8 cellular contexts compared by ENCODE assay signal in the genomic region with DNA sequence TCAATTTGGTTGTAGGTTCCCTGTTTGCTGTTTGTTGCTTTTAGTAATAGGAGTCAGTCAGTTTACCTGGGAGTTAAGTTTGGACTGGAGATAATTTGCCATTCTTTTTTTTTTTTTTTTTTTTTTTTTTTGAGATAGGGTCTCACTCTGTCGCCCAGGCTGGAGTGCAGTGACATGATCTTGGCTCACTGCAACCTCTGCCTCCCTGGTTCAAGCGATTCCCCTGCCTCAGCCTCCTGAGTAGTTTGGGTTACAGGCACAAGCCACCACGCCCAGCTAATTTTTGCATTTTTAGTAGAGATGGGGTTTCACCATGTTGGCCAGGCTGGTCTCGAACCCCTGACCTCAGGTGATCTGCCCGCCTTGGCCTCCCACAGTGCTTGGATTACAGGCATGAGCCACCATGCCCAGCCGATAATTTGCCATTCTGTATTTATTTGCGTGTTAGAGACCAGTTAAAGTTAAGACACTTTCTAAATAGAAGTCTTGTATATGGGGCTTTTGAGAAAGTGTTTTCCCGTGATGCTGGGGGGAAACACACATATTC. TPM values are rescaled to one million over a fixed set of nuclear protein-coding genes. Genes with fewer than 3 reads are reported as not detected.
DNase-seq lines count a peak whose midpoint lies in the region; TF ChIP-seq lines count a peak whose summit lies in the region.
"Not testable (repeated sequence)": the region's sequence is repeated elsewhere in the genome, so short reads cannot be mapped to it uniquely, and the experiment has no call there.

No MANE protein-coding gene starts in this region.

- peak overlapping the region; percentile 87 for H3K4me2 ChIP-seq in Loucy (ENCODE audit: low read depth, low read length, poor library complexity, severe bottlenecking)

- H3K4me3 ChIP-seq in CD8-positive, alpha-beta memory T cell (ENCODE audit: low read length) = peak overlapping the region; percentile 69
- H3K4me3 ChIP-seq in Loucy (ENCODE audit: low read length, poor library complexity, severe bottlenecking) = peak overlapping the region; percentile 95
- peak overlapping the region; percentile 98 for H3K4me3 ChIP-seq in brain microvascular endothelial cell (ENCODE audit: low read depth, low read length)
- H3K4me3 ChIP-seq in fibroblast of mammary gland (ENCODE audit: control insufficient read depth, low read depth, low read length) = peak overlapping the region; percentile 97
- H3K4me3 ChIP-seq in sigmoid colon = peak overlapping the region; percentile 86 to 100 (median 100)
- peak overlapping the region; percentile 95 to 97 for H3K4me3 ChIP-seq in uterus

- H3K36me3 ChIP-seq in CD8-positive, alpha-beta memory T cell (ENCODE audit: insufficient read depth, low read length) = peaks cover 30% of the 10 kb centered on the region
- peaks cover 43% of the 10 kb centered on the region; the same call in 1 of the 2 replicates for H3K36me3 ChIP-seq in Loucy (ENCODE audit: insufficient read depth, low read length)
- peaks cover 64% of the 10 kb centered on the region for H3K36me3 ChIP-seq in brain microvascular endothelial cell (replicated peaks)
- peaks cover 29 to 48% (median 37%) of the 10 kb centered on the region in 4 donors for H3K36me3 ChIP-seq in sigmoid colon
- not testable (repeated sequence) for H3K36me3 ChIP-seq in uterus

- 63 to 80% methylated on average over 8 of the region's 8 CpGs for WGBS in sigmoid colon, 2 donors

- H3K27me3 Mint-ChIP-seq in CD8-positive, alpha-beta memory T cell; activated CD4-positive, alpha-beta memory T cell treated with anti-CD3 and anti-CD28 coated beads, Interleukin-2, amount 10 ng/mL, durations not matched to agents 7 days and 5 days; mesothelial cell of epicardium (ENCODE audit: low read depth): not testable (repeated sequence)

- peak overlapping the region; percentile 88 to 99 (median 98) for H3K27ac Mint-ChIP-seq in CD8-positive, alpha-beta memory T cell
- H3K27ac Mint-ChIP-seq in activated CD4-positive, alpha-beta memory T cell treated with anti-CD3 and anti-CD28 coated beads, Interleukin-2, amount 10 ng/mL, durations not matched to agents 7 days and 5 days = peak overlapping the region; percentile 96
- peak overlapping the region; percentile 48 for H3K27ac Mint-ChIP-seq in mesothelial cell of epicardium

- DNase-seq in CD8-positive, alpha-beta memory T cell; activated CD4-positive, alpha-beta memory T cell treated with anti-CD3 and anti-CD28 coated beads, Interleukin-2, amount 10 ng/mL, durations not matched to agents 7 days and 5 days; brain microvascular endothelial cell; fibroblast of mammary gland (ENCODE audit: low read depth); mesothelial cell of epicardium (ENCODE audit: low spot score in 2 of 2, unreplicated experiment in 2 of 2); uterus: not testable (repeated sequence)
- DNase-seq in sigmoid colon = peak; percentile 29

- intact Hi-C loops in sigmoid colon (cut with DNase I) = loop anchor here (5.0 to 10.0 kb wide), 3 partner anchors 253 to 1190 kb away; a partner anchor contains a TSS
- intact Hi-C loops in uterus (cut with DNase I; ENCODE audit: low total_unique reads) = not testable (repeated sequence)

- peaks cover 58 to 74% (median 73%) of the 10 kb centered on the region in 3 donors for H3K4me1 Mint-ChIP-seq in CD8-positive, alpha-beta memory T cell
- H3K4me1 Mint-ChIP-seq in activated CD4-positive, alpha-beta memory T cell treated with anti-CD3 and anti-CD28 coated beads, Interleukin-2, amount 10 ng/mL, durations not matched to agents 7 days and 5 days = peaks cover 63% of the 10 kb centered on the region
- peaks cover 34% of the 10 kb centered on the region for H3K4me1 Mint-ChIP-seq in mesothelial cell of epicardium

- H3K9me3 Mint-ChIP-seq in CD8-positive, alpha-beta memory T cell; activated CD4-positive, alpha-beta memory T cell treated with anti-CD3 and anti-CD28 coated beads, Interleukin-2, amount 10 ng/mL, durations not matched to agents 7 days and 5 days; mesothelial cell of epicardium: not testable (repeated sequence)

- H3K4me1 ChIP-seq in CD8-positive, alpha-beta memory T cell (ENCODE audit: insufficient read depth, low read length) = peaks cover 67% of the 10 kb centered on the region
- peaks cover 52% of the 10 kb centered on the region for H3K4me1 ChIP-seq in Loucy (ENCODE audit: insufficient read depth, low read length, poor library complexity, severe bottlenecking)
- peaks cover 0 to 46% (median 38%) of the 10 kb centered on the region in 4 donors for H3K4me1 ChIP-seq in sigmoid colon
- not testable (repeated sequence) for H3K4me1 ChIP-seq in uterus

- peaks cover 13 to 72% (median 30%) of the 10 kb centered on the region in 3 donors for H3K36me3 Mint-ChIP-seq in CD8-positive, alpha-beta memory T cell
- H3K36me3 Mint-ChIP-seq in activated CD4-positive, alpha-beta memory T cell treated with anti-CD3 and anti-CD28 coated beads, Interleukin-2, amount 10 ng/mL, durations not matched to agents 7 days and 5 days (ENCODE audit: low read depth) = peaks cover 73% of the 10 kb centered on the region
- H3K36me3 Mint-ChIP-seq in mesothelial cell of epicardium = peaks cover 29% of the 10 kb centered on the region

- peaks cover 40% of the 10 kb centered on the region for H4K20me1 ChIP-seq in Loucy (ENCODE audit: insufficient read depth, low read length, poor library complexity, severe bottlenecking)

- peak overlapping the region; percentile 92 for H3K9ac ChIP-seq in Loucy (ENCODE audit: low read depth, low read length, poor library complexity, severe bottlenecking)

- H3F3A ChIP-seq in Loucy (ENCODE audit: low read depth) = not testable (repeated sequence)

- not testable (repeated sequence) for TF ChIP-seq POLR2A in sigmoid colon (IDR thresholded peaks at IDR 0.05); uterus (IDR thresholded peaks at IDR 0.05)

- H3K27me3 ChIP-seq in CD8-positive, alpha-beta memory T cell (ENCODE audit: insufficient read depth, low read length, poor library complexity, severe bottlenecking); Loucy (ENCODE audit: insufficient read depth, low read length, poor library complexity, severe bottlenecking); brain microvascular endothelial cell (replicated peaks); sigmoid colon; uterus: not testable (repeated sequence)

- H3K9me3 ChIP-seq in CD8-positive, alpha-beta memory T cell (ENCODE audit: low read length); Loucy (ENCODE audit: insufficient read depth, low read depth, low read length); sigmoid colon; uterus: not testable (repeated sequence)

- peak overlapping the region; percentile 95 for H3K27ac ChIP-seq in CD8-positive, alpha-beta memory T cell (ENCODE audit: low read depth, low read length)
- not testable (repeated sequence) for H3K27ac ChIP-seq in brain microvascular endothelial cell
- H3K27ac ChIP-seq in sigmoid colon = peak overlapping the region in 3 of 4 donors; percentile 98 to 100 (median 100)
- peak overlapping the region in 1 of 2 donors; percentile 97 for H3K27ac ChIP-seq in uterus

- TF ChIP-seq EP300 in sigmoid colon (IDR thresholded peaks at IDR 0.05) = not testable (repeated sequence)

- H3K79me2 ChIP-seq in Loucy (ENCODE audit: insufficient read depth, low read length) = peaks cover 66% of the 10 kb centered on the region

- TF ChIP-seq CTCF in Loucy (conservative IDR thresholded peaks at IDR 0.05; ENCODE audit: low read length); brain microvascular endothelial cell (IDR thresholded peaks at IDR 0.05; ENCODE audit: low read depth, low read length, missing control alignments); fibroblast of mammary gland (conservative IDR thresholded peaks at IDR 0.05; ENCODE audit: control insufficient read depth, insufficient read depth, low read depth, low read length); mesothelial cell of epicardium (IDR thresholded peaks at IDR 0.05; ENCODE audit: unreplicated experiment); sigmoid colon (IDR thresholded peaks at IDR 0.05); uterus (IDR thresholded peaks at IDR 0.05): not testable (repeated sequence)

- CTCF ChIA-PET in CD8-positive, alpha-beta memory T cell (lab: Charles Lee) = interaction anchor here (1.2 to 1.5 kb wide), 2 partner anchors 16 to 159 kb away, joined by 4 to 5 read pairs; no protein-coding TSS in a partner anchor
- CTCF ChIA-PET in activated CD4-positive, alpha-beta memory T cell treated with anti-CD3 and anti-CD28 coated beads, Interleukin-2, amount 10 ng/mL, durations not matched to agents 7 days and 5 days (lab: Charles Lee) = interaction anchor here (0.6 to 1.3 kb wide), 3 partner anchors 30 to 1195 kb away, joined by 3 to 4 read pairs (median 3); no protein-coding TSS in a partner anchor

- in situ Hi-C loops in brain microvascular endothelial cell (cut with HindIII; ENCODE audit: low pct_ligation_motif_present, low sequenced_read_pairs) = not testable (repeated sequence)

- not testable (repeated sequence) for H3K9me2 ChIP-seq in Loucy (replicated peaks; ENCODE audit: low read depth, low read length)

- peak overlapping the region; percentile 95 to 100 (median 98) for H3K4me3 Mint-ChIP-seq in CD8-positive, alpha-beta memory T cell
- H3K4me3 Mint-ChIP-seq in activated CD4-positive, alpha-beta memory T cell treated with anti-CD3 and anti-CD28 coated beads, Interleukin-2, amount 10 ng/mL, durations not matched to agents 7 days and 5 days = peak overlapping the region; percentile 98
- H3K4me3 Mint-ChIP-seq in mesothelial cell of epicardium = peak overlapping the region; percentile 98

- POLR2A ChIA-PET in CD8-positive, alpha-beta memory T cell (lab: Charles Lee) = interaction anchor here (0.6 to 0.7 kb wide), 3 partner anchors 13 to 98 kb away, joined by 3 to 6 read pairs (median 3); no protein-coding TSS in a partner anchor
- POLR2A ChIA-PET in activated CD4-positive, alpha-beta memory T cell treated with anti-CD3 and anti-CD28 coated beads, Interleukin-2, amount 10 ng/mL, durations not matched to agents 7 days and 5 days (lab: Charles Lee) = interaction anchor here (1.3 to 6.8 kb wide), 5 partner anchors 10 to 107 kb away, joined by 3 to 140 read pairs (median 67); a partner anchor contains a TSS

- H2AFZ ChIP-seq in Loucy (ENCODE audit: low read length) = not testable (repeated sequence)

RNA-seq across cellular contexts. Expression of a gene that starts 2.7 kb away (rescaled TPM):
- total RNA-seq in CD8-positive, alpha-beta memory T cell = 100 to 1,000 TPM; 162 to 176 TPM
- 107 TPM for polyA plus RNA-seq in CD8-positive, alpha-beta memory T cell
- total RNA-seq in activated CD4-positive, alpha-beta memory T cell treated with anti-CD3 and anti-CD28 coated beads, Interleukin-2, amount 10 ng/mL, durations not matched to agents 7 days and 5 days = 100 to 1,000 TPM; 166 to 171 TPM
- 77.4 to 80.5 TPM (median 79.8 TPM) in 3 replicates for total RNA-seq in mesothelial cell of epicardium
- 10 to 100 TPM; 63.1 to 93.1 (median 73.1) TPM for total RNA-seq in sigmoid colon
- 100 to 1,000 TPM in 1 of 3 donors, 10 to 100 TPM in 2; 54.1 to 119 (median 59.2) TPM for polyA plus RNA-seq in sigmoid colon
- total RNA-seq in uterus = 100 to 1,000 TPM in 3 of 4 donors, 10 to 100 TPM in 1; 51.5 to 136 (median 112) TPM

RNA-seq across cellular contexts. Expression of a gene that starts 27.1 kb away (rescaled TPM):
- total RNA-seq in CD8-positive, alpha-beta memory T cell = not detected
- polyA plus RNA-seq in CD8-positive, alpha-beta memory T cell = not detected
- not detected for total RNA-seq in activated CD4-positive, alpha-beta memory T cell treated with anti-CD3 and anti-CD28 coated beads, Interleukin-2, amount 10 ng/mL, durations not matched to agents 7 days and 5 days
- total RNA-seq in mesothelial cell of epicardium (0.13 TPM in 1 of 3 replicates, not detected in the others), sigmoid colon (under 1 TPM in 2 of 4 donors, not detected in 2; 0.36 to 0.55 TPM), uterus (1 to 10 TPM in 1 of 4 donors, under 1 TPM in 1, not detected in 2; 0.58 to 2.8 TPM)
- 1 to 10 TPM in 2 of 3 donors, not detected in 1; 1.2 to 2.1 TPM for polyA plus RNA-seq in sigmoid colon

RNA-seq across cellular contexts. Expression of a gene that starts 54.7 kb away (rescaled TPM):
- total RNA-seq in CD8-positive, alpha-beta memory T cell = 100 to 1,000 TPM; 173 to 178 TPM
- polyA plus RNA-seq in CD8-positive, alpha-beta memory T cell = 165 TPM
- 100 to 1,000 TPM; 259 to 263 TPM for total RNA-seq in activated CD4-positive, alpha-beta memory T cell treated with anti-CD3 and anti-CD28 coated beads, Interleukin-2, amount 10 ng/mL, durations not matched to agents 7 days and 5 days
- total RNA-seq in mesothelial cell of epicardium = 1.7 to 3.7 TPM (median 1.8 TPM) in 3 replicates
- total RNA-seq in sigmoid colon = 10 to 100 TPM in 3 of 4 donors, 1 to 10 TPM in 1; 9.5 to 37.7 (median 16.0) TPM
- polyA plus RNA-seq in sigmoid colon = 100 to 1,000 TPM in 1 of 3 donors, 10 to 100 TPM in 2; 13.8 to 119 (median 24.0) TPM
- 10 to 100 TPM; 14.9 to 77.0 (median 23.9) TPM for total RNA-seq in uterus
